ENCODE assay signal across 13 cellular contexts in the genomic region with DNA sequence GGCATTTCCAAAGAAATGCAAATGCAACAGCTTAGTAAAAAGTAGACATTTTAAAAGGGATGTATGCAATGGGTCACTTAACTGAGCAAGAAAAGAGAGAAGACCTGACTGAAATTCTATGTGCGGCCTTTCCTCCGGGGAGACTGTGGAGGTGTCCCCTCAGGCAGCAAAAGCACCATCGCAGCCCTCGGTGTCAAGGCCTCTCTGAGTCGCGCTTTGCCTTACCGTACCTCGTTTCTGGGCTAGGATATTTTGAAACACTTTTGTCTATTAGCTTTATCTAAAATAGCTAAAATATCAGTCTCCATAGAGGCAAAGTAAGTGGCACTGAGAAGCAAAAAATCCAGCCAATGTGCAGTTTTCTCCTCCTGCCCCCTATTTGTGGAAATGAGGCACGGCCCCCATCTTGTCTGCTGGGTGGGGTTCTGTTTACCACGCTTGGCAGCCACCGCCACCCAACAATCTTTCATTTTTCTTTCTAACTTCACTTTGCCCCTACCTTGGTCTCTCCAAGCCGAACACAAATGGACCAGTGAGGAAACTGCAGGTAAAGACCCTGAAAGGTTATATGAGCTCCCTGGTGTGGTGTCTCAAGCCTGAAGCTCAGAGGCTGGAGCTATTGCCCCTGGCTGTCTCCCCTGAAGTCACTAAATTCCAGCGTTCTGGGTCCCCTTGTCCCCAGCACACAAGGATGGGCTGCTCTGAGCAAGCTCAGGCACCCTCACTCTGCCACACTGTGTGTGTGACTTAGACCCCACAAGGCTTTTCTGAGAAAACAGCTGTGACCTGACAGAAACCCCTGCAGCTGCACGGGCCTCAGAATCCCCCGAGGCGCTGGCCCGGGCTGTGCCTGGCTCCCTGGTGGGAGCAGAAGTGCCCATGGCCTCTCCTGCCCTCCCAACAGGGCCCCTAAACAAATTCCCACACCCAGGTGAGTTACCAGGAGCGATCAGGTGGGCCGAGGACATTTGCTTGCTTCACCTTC. TPM values are rescaled to one million over a fixed set of nuclear protein-coding genes. Genes with fewer than 3 reads are reported as not detected.
DNase-seq lines count a peak whose midpoint lies in the region; ATAC-seq and TF ChIP-seq lines count a peak whose summit lies in the region.
"Had no signal": no experiment of that assay in that cellular context is flagged by ENCODE, and none has a peak within 500 bp of the region (broad histone marks: within the 10 kb centered on the region; RNA-seq: fewer than 3 reads in every experiment).

No MANE protein-coding gene starts in this region.

- H3K9ac ChIP-seq in Karpas-422 (ENCODE audit: low read length): peak overlapping the region; percentile 28; the same call in 1 of the 2 replicates

- H3K4me3 ChIP-seq in Karpas-422 (ENCODE audit: low read length) (no peak overlapping the region), A673 (ENCODE audit: low read depth, low read length, poor library complexity, severe bottlenecking) (no peak overlapping the region)

- peaks cover 41% of the 10 kb centered on the region for H3K36me3 Mint-ChIP-seq in activated CD4-positive, alpha-beta memory T cell treated with anti-CD3 and anti-CD28 coated beads for 36 hours
- peaks cover 48% of the 10 kb centered on the region for H3K36me3 Mint-ChIP-seq in central memory CD8-positive, alpha-beta T cell (ENCODE audit: insufficient read depth)
- H3K36me3 Mint-ChIP-seq in Calu3 (ENCODE audit: insufficient read depth, unreplicated experiment): no peaks in the 10 kb centered on the region

- H3K27me3 ChIP-seq in Karpas-422 (ENCODE audit: low read length) (no peaks in the 10 kb centered on the region), A673 (replicated peaks; ENCODE audit: insufficient read depth, low read depth, low read length, poor library complexity) (peaks cover 10% of the 10 kb centered on the region)

- H3K36me3 ChIP-seq in Karpas-422 (ENCODE audit: insufficient read depth, low read length) (no peaks in the 10 kb centered on the region), A673 (ENCODE audit: insufficient read depth, low read length, poor library complexity, severe bottlenecking) (no peaks in the 10 kb centered on the region)

- TF ChIP-seq CTCF in A673 (conservative IDR thresholded peaks at IDR 0.05; ENCODE audit: low read depth, low read length) (no peak), Calu3 (IDR thresholded peaks at IDR 0.05; ENCODE audit: unreplicated experiment) (no peak)

- peak overlapping the region; percentile 98 for H3K27ac Mint-ChIP-seq in activated CD4-positive, alpha-beta memory T cell treated with anti-CD3 and anti-CD28 coated beads for 36 hours
- peak overlapping the region; percentile 98 for H3K27ac Mint-ChIP-seq in central memory CD8-positive, alpha-beta T cell (ENCODE audit: low read depth)
- no peak overlapping the region for H3K27ac Mint-ChIP-seq in Calu3 (ENCODE audit: unreplicated experiment)
- H3K27ac Mint-ChIP-seq: stimulated activated naive B cell treated with anti-CD40 and anti-IgM and Interleukin-4, amounts not matched to agents 10 μg/mL and 1 μg/mL and 100 μg/mL, for 72 hours had no signal

- no peaks in the 10 kb centered on the region for H3K27me3 Mint-ChIP-seq in activated CD4-positive, alpha-beta memory T cell treated with anti-CD3 and anti-CD28 coated beads for 36 hours
- no peaks in the 10 kb centered on the region for H3K27me3 Mint-ChIP-seq in central memory CD8-positive, alpha-beta T cell
- H3K27me3 Mint-ChIP-seq in Calu3 (ENCODE audit: unreplicated experiment): peaks cover 65% of the 10 kb centered on the region

- POLR2A ChIA-PET in activated CD4-positive, alpha-beta memory T cell treated with anti-CD3 and anti-CD28 coated beads for 36 hours (lab: Charles Lee): interaction anchor here (0.5 to 5.8 kb wide), 19 partner anchors 9 to 665 kb away, joined by 3 to 115 read pairs (median 5); a partner anchor contains a TSS
- POLR2A ChIA-PET in A673 (lab: Charles Lee; ENCODE audit: low non-redundant PET): no interaction called here

- H3K9me3 ChIP-seq in Karpas-422 (ENCODE audit: low read length): no peaks in the 10 kb centered on the region
- H3K9me3 ChIP-seq in A673 (ENCODE audit: low read depth, low read length, poor library complexity, severe bottlenecking): no peaks in the 10 kb centered on the region

- peaks cover 46% of the 10 kb centered on the region for H3K4me1 Mint-ChIP-seq in activated CD4-positive, alpha-beta memory T cell treated with anti-CD3 and anti-CD28 coated beads for 36 hours (ENCODE audit: low read depth)
- H3K4me1 Mint-ChIP-seq in central memory CD8-positive, alpha-beta T cell: peaks cover 56% of the 10 kb centered on the region
- no peaks in the 10 kb centered on the region for H3K4me1 Mint-ChIP-seq in Calu3 (ENCODE audit: low read depth, unreplicated experiment)

- no peak overlapping the region for H3K27ac ChIP-seq in Karpas-422 (ENCODE audit: low read length)
- no peak overlapping the region for H3K27ac ChIP-seq in A673 (ENCODE audit: low read depth, low read length, poor library complexity, severe bottlenecking)

- peak overlapping the region; percentile 63; the same call in 1 of the 2 replicates for H2AFZ ChIP-seq in Karpas-422 (ENCODE audit: low read length)

- H4K20me1 ChIP-seq in Karpas-422 (ENCODE audit: insufficient read depth, low read depth, low read length): no peaks in the 10 kb centered on the region

- intact Hi-C loops in activated CD4-positive, alpha-beta memory T cell treated with anti-CD3 and anti-CD28 coated beads for 36 hours (cut with micrococcal nuclease): loop anchor here (1.0 to 5.0 kb wide), 6 partner anchors 16 to 296 kb away; a partner anchor contains a TSS
- intact Hi-C loops in A673 (cut with micrococcal nuclease; ENCODE audit: unreplicated experiment): no loop called here
- intact Hi-C loops in Calu3 (cut with micrococcal nuclease; ENCODE audit: unreplicated experiment): no loop called here

- peak; percentile 3 for ATAC-seq in central memory CD8-positive, alpha-beta T cell (replicated peaks; ENCODE audit: extremely low read depth, poor library complexity, severe bottlenecking)
- ATAC-seq: left lobe of liver; stimulated activated naive B cell treated with anti-CD40 and anti-IgM and Interleukin-4, amounts not matched to agents 10 μg/mL and 1 μg/mL and 100 μg/mL, for 72 hours had no signal

- DNase-seq in Karpas-422 (no peak), erythroblast (lab: John Stamatoyannopoulos, UW) (no peak), A673 (ENCODE audit: low spot score) (no peak), Calu3 (no peak), NCI-H82 (lab: John Stamatoyannopoulos, UW) (no peak)
- DNase-seq in activated CD4-positive, alpha-beta memory T cell treated with anti-CD3 and anti-CD28 coated beads for 36 hours: no peak
- peak in 1 of 2 donors; percentile 25 for DNase-seq in central memory CD8-positive, alpha-beta T cell (ENCODE audit: low spot score in 2 of 2)
- peak; percentile 59 for DNase-seq in stimulated activated CD8-positive, alpha-beta memory T cell treated with anti-CD3 and anti-CD28 coated beads, Interleukin-4, amount 100 ng/mL, for 48 hours
- DNase-seq: amygdala; MM.1S; SIG-M5; stimulated activated naive B cell treated with anti-CD40 and anti-IgM and Interleukin-4, amounts not matched to agents 10 μg/mL and 1 μg/mL and 100 μg/mL, for 72 hours had no signal

- peaks cover 10% of the 10 kb centered on the region for H3K4me1 ChIP-seq in Karpas-422 (ENCODE audit: low read length)
- no peaks in the 10 kb centered on the region for H3K4me1 ChIP-seq in A673 (ENCODE audit: insufficient read depth, low read length, poor library complexity, severe bottlenecking)

- H3K79me2 ChIP-seq in Karpas-422 (ENCODE audit: low read length): no peaks in the 10 kb centered on the region

- no TSS peak for BruUV-seq in A673 (replicated peaks; lab: Mats Ljungman, UMichigan)
- no TSS peak for BruUV-seq in Calu3 (replicated peaks; lab: Mats Ljungman, UMichigan)

- H3K4me2 ChIP-seq in Karpas-422 (ENCODE audit: low read depth, low read length, poor library complexity, severe bottlenecking): no peak overlapping the region

- H3K4me3 Mint-ChIP-seq in activated CD4-positive, alpha-beta memory T cell treated with anti-CD3 and anti-CD28 coated beads for 36 hours: peak overlapping the region; percentile 88
- H3K4me3 Mint-ChIP-seq in central memory CD8-positive, alpha-beta T cell: peak overlapping the region; percentile 99
- H3K4me3 Mint-ChIP-seq in Calu3 (ENCODE audit: low read depth, unreplicated experiment): no peak overlapping the region
- H3K4me3 Mint-ChIP-seq: stimulated activated naive B cell treated with anti-CD40 and anti-IgM and Interleukin-4, amounts not matched to agents 10 μg/mL and 1 μg/mL and 100 μg/mL, for 72 hours had no signal

- no peaks in the 10 kb centered on the region for H3K9me3 Mint-ChIP-seq in activated CD4-positive, alpha-beta memory T cell treated with anti-CD3 and anti-CD28 coated beads for 36 hours
- H3K9me3 Mint-ChIP-seq in central memory CD8-positive, alpha-beta T cell: no peaks in the 10 kb centered on the region
- H3K9me3 Mint-ChIP-seq in Calu3 (ENCODE audit: low read depth, unreplicated experiment): no peaks in the 10 kb centered on the region
- H3K9me3 Mint-ChIP-seq: stimulated activated naive B cell treated with anti-CD40 and anti-IgM and Interleukin-4, amounts not matched to agents 10 μg/mL and 1 μg/mL and 100 μg/mL, for 72 hours had no signal

- no peak for TF ChIP-seq POLR2A in erythroblast (IDR thresholded peaks at IDR 0.05; ENCODE audit: low read length)

- CTCF ChIA-PET in activated CD4-positive, alpha-beta memory T cell treated with anti-CD3 and anti-CD28 coated beads for 36 hours (lab: Charles Lee): interaction anchor here (0.9 to 6.7 kb wide), 15 partner anchors 9 to 296 kb away, joined by 3 to 70 read pairs (median 5); a partner anchor contains a TSS
- CTCF ChIA-PET in A673 (lab: Charles Lee): interaction anchor here (0.7 kb wide), 1 partner anchor 14 kb away, joined by 5 read pairs; no protein-coding TSS in a partner anchor
- CTCF ChIA-PET in Calu3 (lab: Charles Lee): interaction anchor here (0.5 kb wide), 1 partner anchor 12 kb away, joined by 5 read pairs; no protein-coding TSS in a partner anchor

- no peaks in the 10 kb centered on the region for H3K9me2 ChIP-seq in Karpas-422 (replicated peaks; ENCODE audit: insufficient read depth, low read length)

RNA-seq across cellular contexts. Expression of a gene that starts 1.6 kb away (rescaled TPM):
- total RNA-seq in Karpas-422 (2014; rRNA removed; shearing (Covaris generic); ENCODE audit: low replicate concordance): 41.3 and 56.1 TPM in 2 replicates
- 100 to 1,000 TPM; 105 to 114 TPM for total RNA-seq in activated CD4-positive, alpha-beta memory T cell treated with anti-CD3 and anti-CD28 coated beads for 36 hours
- total RNA-seq in A673 (2021) (0.59 and 1.4 TPM in 2 replicates), Calu3 (2022) (0.61 and 0.97 TPM in 2 replicates)

RNA-seq across cellular contexts. Expression of a gene that starts 36.9 kb away (rescaled TPM):
- total RNA-seq in Karpas-422 (2014; rRNA removed; shearing (Covaris generic); ENCODE audit: low replicate concordance): 51.1 and 102 TPM in 2 replicates
- 10 to 100 TPM; 13.5 to 14.6 TPM for total RNA-seq in activated CD4-positive, alpha-beta memory T cell treated with anti-CD3 and anti-CD28 coated beads for 36 hours
- total RNA-seq in A673 (2021): 7.7 and 8.1 TPM in 2 replicates
- total RNA-seq in Calu3 (2022): 55.0 and 69.3 TPM in 2 replicates

Comparison
In these comparisons a context has a peak if more than half of its experiments do, and no peak if none do; other contexts are left out.
1. RNA of a gene that starts 1.6 kb away (total RNA-seq): 105 to 114 TPM in activated CD4-positive, alpha-beta memory T cell treated with anti-CD3 and anti-CD28 coated beads for 36 hours and 41.3 to 56.1 TPM in Karpas-422; 0.59 to 1.4 TPM in A673 and 0.61 to 0.97 TPM in Calu3; every median in the first group is over 10 times any median in the second.